ENCODE assay signal across 3 cellular contexts in the genomic region with DNA sequence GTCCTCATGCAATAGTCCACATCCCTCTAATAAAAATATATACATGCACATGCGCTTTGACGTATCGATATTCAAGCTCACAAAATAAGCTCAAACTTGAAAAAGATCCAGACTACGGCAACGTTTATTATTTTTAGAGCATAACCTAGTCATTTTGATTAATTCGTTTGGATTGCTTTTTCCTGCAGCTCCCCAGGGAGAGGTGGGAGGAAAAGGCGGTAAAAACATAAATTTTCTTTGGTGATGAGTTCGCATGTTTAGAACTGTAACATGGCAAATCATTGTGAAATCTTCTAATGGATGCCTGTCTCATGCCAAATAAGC.
TF ChIP-seq lines count a peak whose summit lies in the region.

No MANE protein-coding gene starts in this region.

TF ChIP-seq in K562, 482 proteins besides CTCF, POLR2A, EP300 and RAD21:
- no peak for TF ChIP-seq ZNF785 (CRISPR knock-in tag; IDR thresholded peaks at IDR 0.05)
- TF ChIP-seq SRSF9 (IDR thresholded peaks at IDR 0.05; ENCODE audit: borderline replicate concordance, low read depth, low read length) = no peak
- no peak for TF ChIP-seq ERF (CRISPR knock-in tag; IDR thresholded peaks at IDR 0.05)
- no peak for TF ChIP-seq ILK (tag; IDR thresholded peaks at IDR 0.05; ENCODE audit: borderline replicate concordance, low read depth)
- no peak for TF ChIP-seq MBD2 (IDR thresholded peaks at IDR 0.05; ENCODE audit: borderline replicate concordance, low read depth)
- TF ChIP-seq SIRT6 (IDR thresholded peaks at IDR 0.05; ENCODE audit: low read depth, low read length) = no peak
- TF ChIP-seq ZNF512 (tag; IDR thresholded peaks at IDR 0.05) = no peak
- TF ChIP-seq RUNX1 (IDR thresholded peaks at IDR 0.05; ENCODE audit: low read depth) = no peak

TF ChIP-seq in HepG2, 621 proteins besides CTCF, POLR2A, EP300 and RAD21:
- TF ChIP-seq, protein P1, sequence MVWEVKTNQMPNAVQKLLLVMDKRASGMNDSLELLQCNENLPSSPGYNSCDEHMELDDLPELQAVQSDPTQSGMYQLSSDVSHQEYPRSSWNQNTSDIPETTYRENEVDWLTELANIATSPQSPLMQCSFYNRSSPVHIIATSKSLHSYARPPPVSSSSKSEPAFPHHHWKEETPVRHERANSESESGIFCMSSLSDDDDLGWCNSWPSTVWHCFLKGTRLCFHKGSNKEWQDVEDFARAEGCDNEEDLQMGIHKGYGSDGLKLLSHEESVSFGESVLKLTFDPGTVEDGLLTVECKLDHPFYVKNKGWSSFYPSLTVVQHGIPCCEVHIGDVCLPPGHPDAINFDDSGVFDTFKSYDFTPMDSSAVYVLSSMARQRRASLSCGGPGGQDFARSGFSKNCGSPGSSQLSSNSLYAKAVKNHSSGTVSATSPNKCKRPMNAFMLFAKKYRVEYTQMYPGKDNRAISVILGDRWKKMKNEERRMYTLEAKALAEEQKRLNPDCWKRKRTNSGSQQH (CRISPR knock-in tag; IDR thresholded peaks at IDR 0.05; ENCODE audit: low read depth) = no peak
- 0 out of 2 replicates have a peak, but pooled peaks have one; percentile 14 for TF ChIP-seq KDM5A (IDR thresholded peaks at IDR 0.05; ENCODE audit: borderline replicate concordance, low read length)
- no peak for TF ChIP-seq LCORL (IDR thresholded peaks at IDR 0.05)
- TF ChIP-seq LCORL (CRISPR knock-in tag; IDR thresholded peaks at IDR 0.05) = 0 out of 2 replicates have a peak, but pooled peaks have one; percentile 22
- TF ChIP-seq ZSCAN29 (CRISPR knock-in tag; conservative IDR thresholded peaks at IDR 0.05) = 0 out of 2 replicates have a peak, but pooled peaks have one; percentile 4
- TF ChIP-seq AFF4 (CRISPR knock-in tag; IDR thresholded peaks at IDR 0.05) = no peak
- TF ChIP-seq ZFAT (CRISPR knock-in tag; conservative IDR thresholded peaks at IDR 0.05) = no peak
- no peak for TF ChIP-seq ZNF20 (CRISPR knock-in tag; IDR thresholded peaks at IDR 0.05)
- TF ChIP-seq BRF2 (CRISPR knock-in tag; IDR thresholded peaks at IDR 0.05) = no peak
- TF ChIP-seq SRSF4 (IDR thresholded peaks at IDR 0.05; ENCODE audit: low read depth, low read length, poor library complexity, severe bottlenecking) = no peak
- TF ChIP-seq CEBPB (IDR thresholded peaks at IDR 0.05; ENCODE audit: borderline replicate concordance, low read depth, low read length) = peak; percentile 35; the same call in 1 of the 2 replicates
- TF ChIP-seq CHD4 (IDR thresholded peaks at IDR 0.05; ENCODE audit: borderline replicate concordance, low read length) = peak; percentile 78; the same call in 1 of the 2 replicates
- no peak for TF ChIP-seq MED8 (CRISPR knock-in tag; IDR thresholded peaks at IDR 0.05; ENCODE audit: insufficient replicate concordance)
- no peak for TF ChIP-seq HNF1B (CRISPR knock-in tag; IDR thresholded peaks at IDR 0.05)

TF ChIP-seq in SK-N-SH, 30 proteins besides CTCF, POLR2A, EP300 and RAD21:
- TF ChIP-seq SMC3 (IDR thresholded peaks at IDR 0.05; ENCODE audit: low read depth, low read length) = no peak
- TF ChIP-seq EZH2phosphoT487 (IDR thresholded peaks at IDR 0.05; ENCODE audit: borderline replicate concordance, low read depth) = no peak
- TF ChIP-seq REST (IDR thresholded peaks at IDR 0.05; ENCODE audit: low read depth, low read length) = no peak
- TF ChIP-seq ELF1 (IDR thresholded peaks at IDR 0.05) = no peak
- TF ChIP-seq GABPA (IDR thresholded peaks at IDR 0.05; ENCODE audit: low read depth) = no peak
- TF ChIP-seq MEF2A (IDR thresholded peaks at IDR 0.05; ENCODE audit: borderline replicate concordance, low read depth) = no peak
- TF ChIP-seq ZBTB33 (IDR thresholded peaks at IDR 0.05; ENCODE audit: borderline replicate concordance, low read depth) = no peak
- no peak for TF ChIP-seq RCOR1 (IDR thresholded peaks at IDR 0.05; ENCODE audit: low read length)
- TF ChIP-seq FOXJ3 (CRISPR knock-in tag; IDR thresholded peaks at IDR 0.05) = no peak
- no peak for TF ChIP-seq CHD2 (IDR thresholded peaks at IDR 0.05; ENCODE audit: low read length, partially characterized antibody)
- no peak for TF ChIP-seq FOXM1 (IDR thresholded peaks at IDR 0.05; ENCODE audit: low read depth)
- TF ChIP-seq, protein P2, sequence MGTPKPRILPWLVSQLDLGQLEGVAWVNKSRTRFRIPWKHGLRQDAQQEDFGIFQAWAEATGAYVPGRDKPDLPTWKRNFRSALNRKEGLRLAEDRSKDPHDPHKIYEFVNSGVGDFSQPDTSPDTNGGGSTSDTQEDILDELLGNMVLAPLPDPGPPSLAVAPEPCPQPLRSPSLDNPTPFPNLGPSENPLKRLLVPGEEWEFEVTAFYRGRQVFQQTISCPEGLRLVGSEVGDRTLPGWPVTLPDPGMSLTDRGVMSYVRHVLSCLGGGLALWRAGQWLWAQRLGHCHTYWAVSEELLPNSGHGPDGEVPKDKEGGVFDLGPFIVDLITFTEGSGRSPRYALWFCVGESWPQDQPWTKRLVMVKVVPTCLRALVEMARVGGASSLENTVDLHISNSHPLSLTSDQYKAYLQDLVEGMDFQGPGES (IDR thresholded peaks at IDR 0.05; ENCODE audit: low read depth, low read length) = no peak
- no peak for TF ChIP-seq RFX5 (IDR thresholded peaks at IDR 0.05; ENCODE audit: low read length)
- no peak for TF ChIP-seq USF2 (IDR thresholded peaks at IDR 0.05; ENCODE audit: borderline replicate concordance, low read depth, low read length)
- no peak for TF ChIP-seq NRF1 (IDR thresholded peaks at IDR 0.05; ENCODE audit: low read depth, low read length)
